In genomic region chr22:36377022-36377631, GRCh38 we compare ENCODE assay signal across 9 cellular contexts. TPM values are rescaled to one million over a fixed set of nuclear protein-coding genes. Genes with fewer than 3 reads are reported as not detected.
A peak's percentile ranks its signal among the peaks of the same experiment; 100 is the strongest.
DNase-seq lines count a peak whose midpoint lies in the region; ATAC-seq, FAIRE-seq and TF ChIP-seq lines count a peak whose summit lies in the region.
"Had no signal": no experiment of that assay in that cellular context is flagged by ENCODE, and none has a peak within 500 bp of the region (broad histone marks: within the 10 kb centered on the region; RNA-seq: fewer than 3 reads in every experiment).

No MANE protein-coding gene starts in this region.

- H3K79me2 ChIP-seq in DOHH2 (ENCODE audit: control insufficient read depth, low read length) (peaks cover 100% of the 10 kb centered on the region), Loucy (ENCODE audit: insufficient read depth, low read length) (peaks cover 97% of the 10 kb centered on the region)

- peak overlapping the region; percentile 89 for H3K4me3 Mint-ChIP-seq in natural killer cell treated with Interleukin-12 subunit alpha and Interleukin-12 subunit beta and Interleukin-15 and Interleukin-18, amount 100 ng/mL, for 72 hours

- H3K9me2 ChIP-seq in DOHH2 (replicated peaks; ENCODE audit: control insufficient read depth, low read length) = no peaks in the 10 kb centered on the region
- H3K9me2 ChIP-seq in Loucy (replicated peaks; ENCODE audit: low read depth, low read length) = no peaks in the 10 kb centered on the region

- no peaks in the 10 kb centered on the region for H3K9me3 ChIP-seq in DOHH2 (ENCODE audit: control insufficient read depth, insufficient read depth, low read length)
- no peaks in the 10 kb centered on the region for H3K9me3 ChIP-seq in Loucy (ENCODE audit: insufficient read depth, low read depth, low read length)

- H3K4me1 ChIP-seq in DOHH2 (ENCODE audit: control insufficient read depth, low read length) (peaks cover 98% of the 10 kb centered on the region), Loucy (ENCODE audit: insufficient read depth, low read length, poor library complexity, severe bottlenecking) (peaks cover 84% of the 10 kb centered on the region)

- H3K27me3 ChIP-seq in DOHH2 (ENCODE audit: control insufficient read depth, low read length) = no peaks in the 10 kb centered on the region
- H3K27me3 ChIP-seq in Loucy (ENCODE audit: insufficient read depth, low read length, poor library complexity, severe bottlenecking) = no peaks in the 10 kb centered on the region
- no peaks in the 10 kb centered on the region for H3K27me3 ChIP-seq in bronchial epithelial cell (ENCODE audit: control insufficient read depth, insufficient read depth, low read length)

- peak overlapping the region; percentile 85 for H3K4me2 ChIP-seq in DOHH2 (ENCODE audit: low read length)
- peak overlapping the region; percentile 72 for H3K4me2 ChIP-seq in Loucy (ENCODE audit: low read depth, low read length, poor library complexity, severe bottlenecking)

- no peak for FAIRE-seq in bronchial epithelial cell (lab: Jason Lieb, UNC)
- no peak for FAIRE-seq in HTR-8/SVneo (lab: Jason Lieb, UNC)

- ATAC-seq in natural killer cell treated with Interleukin-12 subunit alpha and Interleukin-12 subunit beta and Interleukin-15 and Interleukin-18, amount 100 ng/mL, for 72 hours = peak; percentile 86 to 89
- ATAC-seq in HG03571 (IDR thresholded peaks at IDR 0.05; ENCODE audit: unreplicated experiment) = no peak

- H3K4me1 Mint-ChIP-seq in natural killer cell treated with Interleukin-12 subunit alpha and Interleukin-12 subunit beta and Interleukin-15 and Interleukin-18, amount 100 ng/mL, for 72 hours (ENCODE audit: low read depth in 2 of 2) = peaks cover 70 to 80% of the 10 kb centered on the region in 2 donors

- no peaks in the 10 kb centered on the region for H3K9me3 Mint-ChIP-seq in natural killer cell treated with Interleukin-12 subunit alpha and Interleukin-12 subunit beta and Interleukin-15 and Interleukin-18, amount 100 ng/mL, for 72 hours

- no peaks in the 10 kb centered on the region for H3K27me3 Mint-ChIP-seq in natural killer cell treated with Interleukin-12 subunit alpha and Interleukin-12 subunit beta and Interleukin-15 and Interleukin-18, amount 100 ng/mL, for 72 hours

- H4K20me1 ChIP-seq in DOHH2 (ENCODE audit: control insufficient read depth, insufficient read depth, low read depth, low read length) = peaks cover 27% of the 10 kb centered on the region
- H4K20me1 ChIP-seq in Loucy (ENCODE audit: insufficient read depth, low read length, poor library complexity, severe bottlenecking) = peaks cover 93% of the 10 kb centered on the region

- H3K36me3 ChIP-seq in DOHH2 (ENCODE audit: control insufficient read depth, low read length) (peaks cover 67% of the 10 kb centered on the region), Loucy (ENCODE audit: insufficient read depth, low read length) (peaks cover 7% of the 10 kb centered on the region; the same call in 1 of the 2 replicates), bronchial epithelial cell (ENCODE audit: control insufficient read depth, insufficient read depth, low read length) (peaks cover 11% of the 10 kb centered on the region)

- H3K9ac ChIP-seq in Loucy (ENCODE audit: low read depth, low read length, poor library complexity, severe bottlenecking) = peak overlapping the region; percentile 31

- H3F3A ChIP-seq in DOHH2 (ENCODE audit: control insufficient read depth, insufficient read depth) (peaks cover 21% of the 10 kb centered on the region), Loucy (ENCODE audit: low read depth) (peaks cover 16% of the 10 kb centered on the region; the same call in 1 of the 2 replicates)

- peaks cover 4% of the 10 kb centered on the region for H3K36me3 Mint-ChIP-seq in natural killer cell treated with Interleukin-12 subunit alpha and Interleukin-12 subunit beta and Interleukin-15 and Interleukin-18, amount 100 ng/mL, for 72 hours

- H3K27ac ChIP-seq in DOHH2 (ENCODE audit: low read depth, low read length) = peak overlapping the region; percentile 88

- DNase-seq in bronchial epithelial cell (ENCODE audit: low read depth) = peak; percentile 27
- DNase-seq in natural killer cell treated with Interleukin-12 subunit alpha and Interleukin-12 subunit beta and Interleukin-15 and Interleukin-18, amount 100 ng/mL, for 72 hours (ENCODE audit: low spot score) = peak; percentile 69
- no peak for DNase-seq in HTR-8/SVneo (ENCODE audit: insufficient read length, low spot score)
- no peak for DNase-seq in NCI-H446 treated with DMSO at 0.1 percent for 48 hours (lab: John Stamatoyannopoulos, UW)
- DNase-seq in inferior parietal cortex (ENCODE audit: extremely low spot score) = no peak
- DNase-seq: mesendoderm had no signal

- peak overlapping the region; percentile 99 for H3K27ac Mint-ChIP-seq in natural killer cell treated with Interleukin-12 subunit alpha and Interleukin-12 subunit beta and Interleukin-15 and Interleukin-18, amount 100 ng/mL, for 72 hours

- H3K4me3 ChIP-seq in DOHH2 (ENCODE audit: low read length) (peak overlapping the region; percentile 66), Loucy (ENCODE audit: low read length, poor library complexity, severe bottlenecking) (peak overlapping the region; percentile 52), bronchial epithelial cell (ENCODE audit: low read depth, low read length) (no peak overlapping the region)

- H2AFZ ChIP-seq in Loucy (ENCODE audit: low read length) = no peak overlapping the region

- TF ChIP-seq CTCF in DOHH2 (IDR thresholded peaks at IDR 0.05; ENCODE audit: low read depth, low read length, poor library complexity, severe bottlenecking) (no peak), Loucy (conservative IDR thresholded peaks at IDR 0.05; ENCODE audit: low read length) (no peak), bronchial epithelial cell (IDR thresholded peaks at IDR 0.05; ENCODE audit: insufficient read depth, low read length, severe bottlenecking) (no peak)

RNA-seq across cellular contexts. Expression of gene MYH9, which starts 10.6 kb away (rescaled TPM):
- total RNA-seq in bronchial epithelial cell = 378 and 611 TPM in 2 replicates
- total RNA-seq in natural killer cell treated with Interleukin-12 subunit alpha and Interleukin-12 subunit beta and Interleukin-15 and Interleukin-18, amount 100 ng/mL, for 72 hours = 100 to 1,000 TPM; 623 to 642 TPM

Comparison
In these comparisons a context has a peak if more than half of its experiments do, and no peak if none do; other contexts are left out.
1. DNase-seq: peak in bronchial epithelial cell (single experiment) and natural killer cell treated with Interleukin-12 subunit alpha and Interleukin-12 subunit beta and Interleukin-15 and Interleukin-18, amount 100 ng/mL, for 72 hours (single experiment); none in HTR-8/SVneo (single experiment), NCI-H446 treated with DMSO at 0.1 percent for 48 hours (single experiment) and inferior parietal cortex (single experiment).